ENCODE assay signal across 13 cellular contexts in the genomic region with DNA sequence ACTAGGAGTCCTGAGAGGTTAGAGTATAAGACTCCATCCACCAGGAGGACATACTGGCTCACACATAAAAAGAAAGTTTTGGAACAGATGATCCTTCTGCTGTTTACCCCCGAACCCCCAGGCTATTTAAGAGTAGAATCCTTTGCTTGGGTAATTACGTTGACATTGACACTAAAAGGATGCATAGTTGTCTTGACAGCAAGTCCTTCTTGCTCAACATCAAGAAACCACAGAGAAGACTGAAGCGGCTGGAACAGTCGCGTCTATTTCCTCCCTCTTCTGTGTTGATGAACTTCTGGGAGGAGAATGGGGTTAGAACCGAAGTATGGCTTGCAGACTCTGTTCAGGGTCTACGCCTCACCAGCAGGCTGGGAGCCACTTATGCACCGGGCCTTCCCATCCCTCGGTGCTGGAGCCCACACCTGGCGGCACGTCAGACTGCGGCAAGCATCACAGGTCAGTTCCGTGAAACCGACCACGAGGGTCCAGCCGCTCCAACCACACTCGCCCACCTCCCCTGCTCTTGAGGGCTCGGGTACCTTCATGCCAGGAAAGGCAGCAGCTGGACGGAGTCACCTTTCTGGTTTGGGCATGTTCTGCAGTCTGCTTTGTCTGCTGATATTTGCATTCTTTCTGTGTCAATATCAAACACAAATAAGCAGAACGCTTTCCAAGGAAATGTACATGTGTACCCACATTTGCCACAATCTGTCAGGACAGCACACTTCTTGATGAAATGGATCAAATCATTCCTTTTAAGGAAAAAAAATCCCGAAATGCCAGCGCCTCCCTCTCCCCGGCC. TPM values are rescaled to one million over a fixed set of nuclear protein-coding genes. Genes with fewer than 3 reads are reported as not detected.
DNase-seq lines count a peak whose midpoint lies in the region; ATAC-seq, FAIRE-seq and TF ChIP-seq lines count a peak whose summit lies in the region.
"Had no signal": no experiment of that assay in that cellular context is flagged by ENCODE, and none has a peak within 500 bp of the region (broad histone marks: within the 10 kb centered on the region; RNA-seq: fewer than 3 reads in every experiment).

No MANE protein-coding gene starts in this region.

- H3K79me2 ChIP-seq in astrocyte (ENCODE audit: insufficient read depth, low read length), result no peaks in the 10 kb centered on the region

- no peak for ATAC-seq in stimulated activated naive B cell treated with anti-CD40 and anti-IgM and Interleukin-4, amounts not matched to agents 10 μg/mL and 1 μg/mL and 100 μg/mL, for 72 hours (replicated peaks)
- ATAC-seq in GM21447 (IDR thresholded peaks at IDR 0.05; ENCODE audit: unreplicated experiment) (no peak), HG03196 (IDR thresholded peaks at IDR 0.05; ENCODE audit: unreplicated experiment) (no peak)
- ATAC-seq: foreskin keratinocyte had no signal

- H3K4me1 ChIP-seq in astrocyte (ENCODE audit: insufficient read depth, low read length), result peaks cover 13% of the 10 kb centered on the region
- H3K4me1 ChIP-seq: adrenal gland, foreskin keratinocyte had no signal

- H3K9me3 Mint-ChIP-seq in astrocyte (ENCODE audit: unreplicated experiment), result peaks cover 1% of the 10 kb centered on the region
- H3K9me3 Mint-ChIP-seq in stimulated activated naive B cell treated with anti-CD40 and anti-IgM and Interleukin-4, amounts not matched to agents 10 μg/mL and 1 μg/mL and 100 μg/mL, for 72 hours, result no peaks in the 10 kb centered on the region

- H3K36me3 Mint-ChIP-seq in astrocyte (ENCODE audit: low read depth, unreplicated experiment), result no peaks in the 10 kb centered on the region
- H3K36me3 Mint-ChIP-seq in stimulated activated naive B cell treated with anti-CD40 and anti-IgM and Interleukin-4, amounts not matched to agents 10 μg/mL and 1 μg/mL and 100 μg/mL, for 72 hours, result peaks cover 0 to 1% of the 10 kb centered on the region in 2 donors

- peaks cover 3% of the 10 kb centered on the region for H4K20me1 ChIP-seq in astrocyte (ENCODE audit: insufficient read depth, low read length)

- H3K4me1 Mint-ChIP-seq in astrocyte (ENCODE audit: low read depth, unreplicated experiment), result peaks cover 16% of the 10 kb centered on the region
- H3K4me1 Mint-ChIP-seq in stimulated activated naive B cell treated with anti-CD40 and anti-IgM and Interleukin-4, amounts not matched to agents 10 μg/mL and 1 μg/mL and 100 μg/mL, for 72 hours, result peaks cover 7 to 13% of the 10 kb centered on the region in 2 donors

- H3K27me3 Mint-ChIP-seq in astrocyte (ENCODE audit: low read depth, unreplicated experiment), result peaks cover 27% of the 10 kb centered on the region
- H3K27me3 Mint-ChIP-seq in stimulated activated naive B cell treated with anti-CD40 and anti-IgM and Interleukin-4, amounts not matched to agents 10 μg/mL and 1 μg/mL and 100 μg/mL, for 72 hours, result peaks cover 17 to 24% of the 10 kb centered on the region in 2 donors

- no peak overlapping the region for H3K4me2 ChIP-seq in astrocyte (ENCODE audit: low read length)

- TF ChIP-seq CTCF in astrocyte (IDR thresholded peaks at IDR 0.05; ENCODE audit: insufficient read depth, low read depth, low read length), result no peak

- peak; percentile 24 for DNase-seq in NCI-H2107 treated with DMSO at 0.1 percent for 48 hours (lab: John Stamatoyannopoulos, UW; ENCODE audit: unreplicated experiment)
- no peak for DNase-seq in NCI-H2107 (lab: John Stamatoyannopoulos, UW)
- peak; percentile 80 for DNase-seq in NCI-H510A (lab: John Stamatoyannopoulos, UW)
- DNase-seq in astrocyte (ENCODE audit: low read depth), result no peak
- DNase-seq in stimulated activated naive B cell treated with anti-CD40 and anti-IgM and Interleukin-4, amounts not matched to agents 10 μg/mL and 1 μg/mL and 100 μg/mL, for 72 hours, result no peak
- DNase-seq in mesenteric fat pad (ENCODE audit: low spot score), result no peak
- DNase-seq: adrenal gland, foreskin keratinocyte, HCEC 1CT, T1000 had no signal

- H3K9me3 ChIP-seq in astrocyte (ENCODE audit: insufficient read depth, low read depth, low read length), result no peaks in the 10 kb centered on the region
- H3K9me3 ChIP-seq: adrenal gland had no signal

- FAIRE-seq in astrocyte (lab: Jason Lieb, UNC), result no peak
- FAIRE-seq: keratinocyte had no signal

- H3K4me3 ChIP-seq in astrocyte (ENCODE audit: insufficient read depth, low read depth, low read length), result no peak overlapping the region
- H3K4me3 ChIP-seq: adrenal gland had no signal

- no peak overlapping the region for H3K27ac ChIP-seq in astrocyte (ENCODE audit: low read depth, low read length)
- H3K27ac ChIP-seq: adrenal gland, foreskin keratinocyte had no signal

- H3K4me3 Mint-ChIP-seq in astrocyte (ENCODE audit: unreplicated experiment), result no peak overlapping the region
- H3K4me3 Mint-ChIP-seq in stimulated activated naive B cell treated with anti-CD40 and anti-IgM and Interleukin-4, amounts not matched to agents 10 μg/mL and 1 μg/mL and 100 μg/mL, for 72 hours, result no peak overlapping the region

- no peak overlapping the region for H2AFZ ChIP-seq in astrocyte (ENCODE audit: low read depth, low read length)

- H3K27ac Mint-ChIP-seq in astrocyte (ENCODE audit: unreplicated experiment), result peak overlapping the region; percentile 75
- peak overlapping the region; percentile 25 for H3K27ac Mint-ChIP-seq in stimulated activated naive B cell treated with anti-CD40 and anti-IgM and Interleukin-4, amounts not matched to agents 10 μg/mL and 1 μg/mL and 100 μg/mL, for 72 hours

- no peaks in the 10 kb centered on the region for H3K36me3 ChIP-seq in astrocyte (ENCODE audit: insufficient read depth, low read length)
- H3K36me3 ChIP-seq: adrenal gland had no signal

- no peaks in the 10 kb centered on the region for H3K27me3 ChIP-seq in astrocyte (ENCODE audit: insufficient read depth, low read length)
- H3K27me3 ChIP-seq: adrenal gland, foreskin keratinocyte had no signal

- no peak overlapping the region for H3K9ac ChIP-seq in astrocyte (ENCODE audit: low read length)

RNA-seq across cellular contexts. Expression of gene RANBP3, which starts 42.4 kb away (rescaled TPM):
- 61.3 and 70.5 TPM in 2 replicates for total RNA-seq in astrocyte
- total RNA-seq in mesenteric fat pad, result 56.7 TPM

Comparison
In these comparisons a context has a peak if more than half of its experiments do, and no peak if none do; other contexts are left out.
1. DNase-seq: peak in NCI-H2107 treated with DMSO at 0.1 percent for 48 hours (single experiment) and NCI-H510A (single experiment); none in NCI-H2107 (single experiment), astrocyte (single experiment), stimulated activated naive B cell treated with anti-CD40 and anti-IgM and Interleukin-4, amounts not matched to agents 10 μg/mL and 1 μg/mL and 100 μg/mL, for 72 hours (single experiment) and mesenteric fat pad (single experiment).